In genomic region chr11:128582496-128583366, GRCh38 we compare ENCODE assay signal across 7 cellular contexts. TPM values are rescaled to one million over a fixed set of nuclear protein-coding genes. Genes with fewer than 3 reads are reported as not detected.
DNase-seq lines count a peak whose midpoint lies in the region; TF ChIP-seq lines count a peak whose summit lies in the region.

No MANE protein-coding gene starts in this region.

- H3K27me3 ChIP-seq in GM23248 (replicated peaks; ENCODE audit: insufficient read depth): no peaks in the 10 kb centered on the region
- H3K27me3 ChIP-seq in NT2/D1 (ENCODE audit: insufficient read depth, insufficient read length): no peaks in the 10 kb centered on the region
- H3K27me3 ChIP-seq in fibroblast of lung (ENCODE audit: control insufficient read depth, insufficient read depth, low read length): peaks cover 4% of the 10 kb centered on the region
- H3K27me3 ChIP-seq in trophoblast cell (ENCODE audit: insufficient read depth, low read length): no peaks in the 10 kb centered on the region

- H2BK120ac ChIP-seq in trophoblast cell (ENCODE audit: insufficient read depth, low read length, poor library complexity): no peak overlapping the region

- H3K4me1 ChIP-seq in GM23248 (ENCODE audit: insufficient read depth) (peaks cover 16% of the 10 kb centered on the region), NT2/D1 (ENCODE audit: insufficient read depth, insufficient read length) (peaks cover 3% of the 10 kb centered on the region), fibroblast of lung (ENCODE audit: control insufficient read depth, extremely low read depth, insufficient read depth, low read length) (peaks cover 2% of the 10 kb centered on the region), trophoblast cell (ENCODE audit: control insufficient read depth in 1 of 2, insufficient read depth in 2 of 2, low read length in 2 of 2) (peaks cover 7 to 11% of the 10 kb centered on the region in 2 experiments)

- H3K18ac ChIP-seq in trophoblast cell (ENCODE audit: low read length): no peak overlapping the region

- no peak overlapping the region for H4K12ac ChIP-seq in trophoblast cell (ENCODE audit: low read depth, low read length)

- no peak overlapping the region for H3K14ac ChIP-seq in trophoblast cell (ENCODE audit: low read length)

- POLR2A ChIA-PET in activated CD4-positive, alpha-beta memory T cell treated with anti-CD3 and anti-CD28 coated beads, Interleukin-2, amount 10 ng/mL, durations not matched to agents 7 days and 5 days (lab: Charles Lee): interaction anchor here (1.0 kb wide), 1 partner anchor 59 kb away, joined by 3 read pairs; no protein-coding TSS in a partner anchor

- H3K79me1 ChIP-seq in trophoblast cell (ENCODE audit: low read length): no peaks in the 10 kb centered on the region

- H3K36me3 ChIP-seq in GM23248 (ENCODE audit: low read depth) (no peaks in the 10 kb centered on the region), NT2/D1 (ENCODE audit: insufficient read depth, insufficient read length, low read length) (no peaks in the 10 kb centered on the region), fibroblast of lung (ENCODE audit: control insufficient read depth, insufficient read depth, low read length) (no peaks in the 10 kb centered on the region), trophoblast cell (ENCODE audit: control insufficient read depth in 1 of 2, insufficient read depth in 2 of 2, low read length in 2 of 2) (no peaks in the 10 kb centered on the region)

- H3K27ac ChIP-seq in GM23248: peak overlapping the region; percentile 66
- H3K27ac ChIP-seq in fibroblast of lung (ENCODE audit: insufficient read depth, low read length): no peak overlapping the region
- peak overlapping the region; percentile 3 for H3K27ac ChIP-seq in trophoblast cell (ENCODE audit: low read depth, low read length)

- no peak overlapping the region for H3K4ac ChIP-seq in trophoblast cell (ENCODE audit: low read depth, low read length)

- H4K8ac ChIP-seq in trophoblast cell (ENCODE audit: low read depth, low read length): no peak overlapping the region

- in situ Hi-C loops in GM23248 (cut with MboI): no loop called here

- no peaks in the 10 kb centered on the region for H3K9me3 Mint-ChIP-seq in activated CD4-positive, alpha-beta memory T cell treated with anti-CD3 and anti-CD28 coated beads, Interleukin-2, amount 10 ng/mL, durations not matched to agents 7 days and 5 days

- no peak overlapping the region for H4K91ac ChIP-seq in trophoblast cell (ENCODE audit: low read depth, low read length)

- no peaks in the 10 kb centered on the region for H3K36me3 Mint-ChIP-seq in activated CD4-positive, alpha-beta memory T cell treated with anti-CD3 and anti-CD28 coated beads, Interleukin-2, amount 10 ng/mL, durations not matched to agents 7 days and 5 days (ENCODE audit: low read depth)

- no peak overlapping the region for H3K27ac Mint-ChIP-seq in activated CD4-positive, alpha-beta memory T cell treated with anti-CD3 and anti-CD28 coated beads, Interleukin-2, amount 10 ng/mL, durations not matched to agents 7 days and 5 days

- 22% methylated on average over 8 of the region's 8 CpGs for WGBS in GM23248 (ENCODE audit: low coverage in 1 of 2, low lambda C conversion rate in 2 of 2, missing lambda C conversion rate in 2 of 2), 2 experiments
- WGBS in trophoblast cell (ENCODE audit: extremely low coverage, insufficient coverage, insufficient read length): no CpG with 5 or more reads among the region's 8 CpGs

- H3K9me2 ChIP-seq in GM23248 (ENCODE audit: insufficient read depth): no peaks in the 10 kb centered on the region

- peaks cover 26% of the 10 kb centered on the region for H3K4me1 Mint-ChIP-seq in activated CD4-positive, alpha-beta memory T cell treated with anti-CD3 and anti-CD28 coated beads, Interleukin-2, amount 10 ng/mL, durations not matched to agents 7 days and 5 days

- H3K79me2 ChIP-seq in GM23248 (ENCODE audit: insufficient read depth) (no peaks in the 10 kb centered on the region), fibroblast of lung (ENCODE audit: control insufficient read depth, insufficient read depth, low read length) (no peaks in the 10 kb centered on the region), trophoblast cell (ENCODE audit: control insufficient read depth, insufficient read depth, low read length, poor library complexity) (no peaks in the 10 kb centered on the region)

- H2BK12ac ChIP-seq in trophoblast cell (ENCODE audit: low read length): no peak overlapping the region

- H2AFZ ChIP-seq in GM23248: 0 out of 2 replicates have a peak overlapping the region, but pooled peaks have one; percentile 2
- H2AFZ ChIP-seq in fibroblast of lung (ENCODE audit: low read length): no peak overlapping the region
- no peak overlapping the region for H2AFZ ChIP-seq in trophoblast cell (ENCODE audit: insufficient read depth, low read length, poor library complexity)

- H3F3A ChIP-seq in GM23248 (ENCODE audit: insufficient read depth): peaks cover 16% of the 10 kb centered on the region

- peak overlapping the region; percentile 27; the same call in 1 of the 2 replicates for H3K9ac ChIP-seq in GM23248
- H3K9ac ChIP-seq in NT2/D1 (ENCODE audit: insufficient read length, low read depth): no peak overlapping the region
- no peak overlapping the region for H3K9ac ChIP-seq in fibroblast of lung (ENCODE audit: insufficient read depth, low read length)
- no peak overlapping the region for H3K9ac ChIP-seq in trophoblast cell (ENCODE audit: low read length)

- H3K4me3 ChIP-seq in GM23248 (peak overlapping the region; percentile 45), NT2/D1 (ENCODE audit: insufficient read length, low read depth) (no peak overlapping the region), fibroblast of lung (replicated peaks in 1 of 4; ENCODE audit: control extremely low read depth in 1 of 4, insufficient read depth in 1 of 4, low read depth in 3 of 4, low read length in 4 of 4) (no peak overlapping the region), trophoblast cell (ENCODE audit: low read depth, low read length) (no peak overlapping the region)

- peaks cover 5% of the 10 kb centered on the region for H3K27me3 Mint-ChIP-seq in activated CD4-positive, alpha-beta memory T cell treated with anti-CD3 and anti-CD28 coated beads, Interleukin-2, amount 10 ng/mL, durations not matched to agents 7 days and 5 days

- no peaks in the 10 kb centered on the region for H3K9me3 ChIP-seq in GM23248 (ENCODE audit: low read depth)
- no peaks in the 10 kb centered on the region for H3K9me3 ChIP-seq in NT2/D1 (ENCODE audit: insufficient read depth, low read length)
- H3K9me3 ChIP-seq in fibroblast of lung (ENCODE audit: control insufficient read depth, insufficient read depth, low read depth, low read length): no peaks in the 10 kb centered on the region
- no peaks in the 10 kb centered on the region for H3K9me3 ChIP-seq in trophoblast cell (ENCODE audit: insufficient read depth, low read depth, low read length)

- peak overlapping the region; percentile 63 for H3K4me2 ChIP-seq in GM23248 (ENCODE audit: unreplicated experiment)
- no peak overlapping the region for H3K4me2 ChIP-seq in fibroblast of lung (ENCODE audit: extremely low read depth, insufficient read depth, low read length)
- no peak overlapping the region for H3K4me2 ChIP-seq in trophoblast cell (ENCODE audit: low read length)

- CTCF ChIA-PET in activated CD4-positive, alpha-beta memory T cell treated with anti-CD3 and anti-CD28 coated beads, Interleukin-2, amount 10 ng/mL, durations not matched to agents 7 days and 5 days (lab: Charles Lee): no interaction called here

- H4K20me1 ChIP-seq in GM23248 (ENCODE audit: insufficient read depth) (no peaks in the 10 kb centered on the region), fibroblast of lung (ENCODE audit: control insufficient read depth, extremely low read depth, insufficient read depth, low read length) (no peaks in the 10 kb centered on the region)

- TF ChIP-seq CTCF in fibroblast of lung (conservative IDR thresholded peaks at IDR 0.05 in 1 of 2, IDR thresholded peaks at IDR 0.05 in 1 of 2; ENCODE audit: low read depth in 1 of 2, low read length in 2 of 2): no peak

- DNase-seq in GM23248: peak; percentile 97
- DNase-seq in NT2/D1 (ENCODE audit: low read depth, low spot score): peak; percentile 70
- DNase-seq in fibroblast of lung (ENCODE audit: low read depth in 2 of 2): peak; percentile 95 to 98
- peak; percentile 50 to 56 for DNase-seq in trophoblast cell
- no peak for DNase-seq in activated CD4-positive, alpha-beta memory T cell treated with anti-CD3 and anti-CD28 coated beads, Interleukin-2, amount 10 ng/mL, durations not matched to agents 7 days and 5 days
- no peak for DNase-seq in GM19240 (ENCODE audit: insufficient read length, low spot score)
- no peak for DNase-seq in central memory CD4-positive, alpha-beta T cell

- no peak overlapping the region for H3K23ac ChIP-seq in trophoblast cell (ENCODE audit: low read length)

- no peak overlapping the region for H2AK5ac ChIP-seq in trophoblast cell (ENCODE audit: low read length)

- H3K4me3 Mint-ChIP-seq in activated CD4-positive, alpha-beta memory T cell treated with anti-CD3 and anti-CD28 coated beads, Interleukin-2, amount 10 ng/mL, durations not matched to agents 7 days and 5 days: no peak overlapping the region

- no peak overlapping the region for H2BK5ac ChIP-seq in trophoblast cell (ENCODE audit: low read depth, low read length, poor library complexity)

RNA-seq across cellular contexts. Expression of gene ETS1, which starts 4.6 kb away (rescaled TPM):
- 58.6 and 61.0 TPM in 2 replicates for total RNA-seq in GM23248 (2014; rRNA removed; shearing (Covaris generic))
- polyA plus RNA-seq in GM23248 (2016; fragmentation: Nextera tagmentation; extraction: Ambion mirVana) (18.4 and 19.9 TPM in 2 replicates), fibroblast of lung (39.0 and 51.5 TPM in 2 replicates)
- total RNA-seq in fibroblast of lung: 48.8 and 51.7 TPM in 2 replicates
- 42.7 and 59.4 TPM in 2 replicates for polyA plus RNA-seq in fibroblast of lung (2012)
- polyA minus RNA-seq in fibroblast of lung (ENCODE audit: low replicate concordance): 64.9 and 66.9 TPM in 2 replicates
- 103 and 111 TPM in 2 replicates for polyA plus RNA-seq in trophoblast cell (2013)
- 100 to 1,000 TPM; 572 to 584 TPM for total RNA-seq in activated CD4-positive, alpha-beta memory T cell treated with anti-CD3 and anti-CD28 coated beads, Interleukin-2, amount 10 ng/mL, durations not matched to agents 7 days and 5 days

Comparison
In these comparisons a context has a peak if more than half of its experiments do, and no peak if none do; other contexts are left out.
1. DNase-seq: peak in GM23248 (single experiment), NT2/D1 (single experiment), fibroblast of lung (2 of 2) and trophoblast cell (2 of 2); none in activated CD4-positive, alpha-beta memory T cell treated with anti-CD3 and anti-CD28 coated beads, Interleukin-2, amount 10 ng/mL, durations not matched to agents 7 days and 5 days (single experiment), GM19240 (single experiment) and central memory CD4-positive, alpha-beta T cell (single experiment).